ENCODE assay signal across 27 cellular contexts in the genomic region with DNA sequence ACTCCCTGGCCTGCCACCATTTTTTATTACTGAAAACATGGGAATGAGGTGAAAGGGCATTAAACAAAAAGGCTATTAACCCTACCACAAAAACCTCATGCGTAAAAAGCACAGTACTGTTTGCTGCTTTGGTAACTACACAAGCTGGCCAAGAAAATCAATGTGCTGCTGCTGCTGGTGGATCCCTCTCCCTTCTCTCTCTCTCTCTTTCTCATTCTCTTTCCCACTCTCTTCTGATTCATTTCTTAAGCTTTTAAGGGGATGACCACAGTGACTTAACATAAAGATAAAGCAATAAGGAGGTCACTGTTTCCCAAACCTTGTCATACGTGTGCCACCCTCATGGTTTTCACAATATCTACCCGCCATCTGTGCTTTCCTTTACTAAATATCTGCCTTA.
DNase-seq lines count a peak whose midpoint lies in the region; ATAC-seq, FAIRE-seq and TF ChIP-seq lines count a peak whose summit lies in the region.
"Had no signal": no experiment of that assay in that cellular context is flagged by ENCODE, and none has a peak within 500 bp of the region (broad histone marks: within the 10 kb centered on the region; RNA-seq: fewer than 3 reads in every experiment).

No MANE protein-coding gene starts in this region.

- H3K9me1 ChIP-seq in K562 (ENCODE audit: control insufficient read depth, insufficient read depth, low read length), result no peaks in the 10 kb centered on the region

- BruUV-seq in K562 (replicated peaks; lab: Mats Ljungman, UMichigan), result no TSS peak

- H3K4me2 ChIP-seq in K562 (ENCODE audit: insufficient read depth, low read length), result no peak overlapping the region
- H3K4me2 ChIP-seq: BLaER1 treated with 17β-estradiol and CSF1 and Interleukin-3, amounts not matched to agents 10 nM and 100 nM had no signal

- TF ChIP-seq EP300 in K562 (IDR thresholded peaks at IDR 0.05; ENCODE audit: low read length) (no peak), suprapubic skin (IDR thresholded peaks at IDR 0.05) (no peak)

- in situ Hi-C loops in K562 (cut with MboI), result no loop called here

- TF ChIP-seq CTCF in AG10803 (conservative IDR thresholded peaks at IDR 0.05; ENCODE audit: low read length), result no peak
- no peak for TF ChIP-seq CTCF in K562 (IDR thresholded peaks at IDR 0.05 in 2 of 3, conservative IDR thresholded peaks at IDR 0.05 in 1 of 3; ENCODE audit: insufficient read depth in 2 of 3, low read depth in 1 of 3, low read length in 3 of 3)
- TF ChIP-seq CTCF in dorsolateral prefrontal cortex (IDR thresholded peaks at IDR 0.05 in 54 of 56, conservative IDR thresholded peaks at IDR 0.05 in 2 of 56; ENCODE audit: low read depth in 1 of 56, partially characterized antibody in 56 of 56), result no peak
- no peak for TF ChIP-seq CTCF in suprapubic skin (IDR thresholded peaks at IDR 0.05)

- intact Hi-C loops in K562 (cut with micrococcal nuclease), result no loop called here
- intact Hi-C loops in dorsolateral prefrontal cortex (cut with DNase I), result no loop called here

- POLR2A ChIA-PET in K562 (lab: Yijun Ruan, JAX), result no interaction called here

- no peak overlapping the region for H2AFZ ChIP-seq in K562 (ENCODE audit: low read depth, low read length)

- no peaks in the 10 kb centered on the region for H4K20me1 ChIP-seq in K562 (replicated peaks; ENCODE audit: control insufficient read depth, insufficient read depth, low read length)
- H4K20me1 ChIP-seq: BLaER1 treated with 17β-estradiol and CSF1 and Interleukin-3, amounts not matched to agents 10 nM and 100 nM had no signal

- no peaks in the 10 kb centered on the region for H3K79me2 ChIP-seq in K562 (ENCODE audit: control insufficient read depth, insufficient read depth, low read length)

- DNase-seq in AG10803 (ENCODE audit: low read depth) (peak; percentile 42), MV-4-11 (lab: John Stamatoyannopoulos, UW) (peak; percentile 5), K562 (ENCODE audit: extremely low read depth in 1 of 4, low spot score in 3 of 4) (no peak), midbrain (lab: John Stamatoyannopoulos, UW) (peak; percentile 26), dorsolateral prefrontal cortex (no peak), suprapubic skin (ENCODE audit: low spot score in 2 of 2) (no peak), cortex of kidney (lab: John Stamatoyannopoulos, UW) (no peak)
- DNase-seq: 8988T; ACHN; CD4-positive, alpha-beta T cell; COR-L47; EL; GDM1; GOT3; NCI-H1092; NCI-H1417 treated with DMSO at 0.1 percent for 48 hours; NCI-H1694 treated with DMSO at 0.1 percent for 48 hours; NCI-H2081; NCI-H2227 treated with DMSO at 0.1 percent for 48 hours; NCI-H526 treated with DMSO at 0.1 percent for 48 hours; SHP77 treated with DMSO at 0.1 percent for 48 hours had no signal

- H3K4me3 ChIP-seq in AG10803 (ENCODE audit: low read length) (no peak overlapping the region), K562 (no peak overlapping the region), dorsolateral prefrontal cortex (no peak overlapping the region), suprapubic skin (no peak overlapping the region)
- H3K4me3 ChIP-seq: BLaER1 treated with 17β-estradiol and CSF1 and Interleukin-3, amounts not matched to agents 10 nM and 100 nM; GM12878; HAP-1; SK-N-MC had no signal

- no peak for TF ChIP-seq RAD21 in K562 (CRISPR knock-in tag; conservative IDR thresholded peaks at IDR 0.05 in 1 of 2, IDR thresholded peaks at IDR 0.05 in 1 of 2)

- no peak for ATAC-seq in K562
- ATAC-seq in HG03135 (IDR thresholded peaks at IDR 0.05; ENCODE audit: unreplicated experiment), result no peak
- ATAC-seq: GM12878, Panc1 had no signal

- no peak for FAIRE-seq in K562 (lab: Jason Lieb, UNC)
- FAIRE-seq: GM12878 had no signal

- no peak overlapping the region for H3K9ac ChIP-seq in K562 (ENCODE audit: insufficient read depth in 1 of 2, low read depth in 2 of 2, low read length in 2 of 2)
- H3K9ac ChIP-seq: BLaER1 treated with 17β-estradiol and CSF1 and Interleukin-3, amounts not matched to agents 10 nM and 100 nM had no signal

- CTCF ChIA-PET in K562 (lab: Yijun Ruan, JAX; ENCODE audit: low intra/inter-chr PET ratio), result no interaction called here

- TF ChIP-seq POLR2A in K562 (conservative IDR thresholded peaks at IDR 0.05) (no peak), suprapubic skin (IDR thresholded peaks at IDR 0.05) (no peak)

- 28% methylated on average over 3 of the region's 3 CpGs for WGBS in K562 (ENCODE audit: insufficient coverage, low coverage, missing lambda C conversion rate)
- 73% methylated on average over 3 of the region's 3 CpGs for WGBS in suprapubic skin

- no peaks in the 10 kb centered on the region for H3K27me3 ChIP-seq in K562 (ENCODE audit: control insufficient read depth in 2 of 2, insufficient read depth in 2 of 2, low read length in 2 of 2)
- no peaks in the 10 kb centered on the region for H3K27me3 ChIP-seq in dorsolateral prefrontal cortex
- H3K27me3 ChIP-seq in suprapubic skin, result peaks cover 4% of the 10 kb centered on the region
- H3K27me3 ChIP-seq: BLaER1 treated with 17β-estradiol and CSF1 and Interleukin-3, amounts not matched to agents 10 nM and 100 nM had no signal

- H3K36me3 ChIP-seq in K562 (ENCODE audit: control insufficient read depth, insufficient read depth, low read length) (no peaks in the 10 kb centered on the region), suprapubic skin (no peaks in the 10 kb centered on the region)
- H3K36me3 ChIP-seq: BLaER1 treated with 17β-estradiol and CSF1 and Interleukin-3, amounts not matched to agents 10 nM and 100 nM; HAP-1 had no signal

- H3K27ac ChIP-seq in K562 (ENCODE audit: extremely low read depth, low read depth, low read length) (no peak overlapping the region), dorsolateral prefrontal cortex (peak overlapping the region in 1 of 59 donors; percentile 3), suprapubic skin (no peak overlapping the region)
- H3K27ac ChIP-seq: BLaER1 treated with 17β-estradiol and CSF1 and Interleukin-3, amounts not matched to agents 10 nM and 100 nM; SK-N-MC had no signal

- H3K4me1 ChIP-seq in K562 (replicated peaks in 1 of 2; ENCODE audit: control insufficient read depth in 2 of 2, insufficient read depth in 2 of 2, low read length in 2 of 2) (peaks cover 0 to 6% of the 10 kb centered on the region in 2 experiments; a peak in 3 of 5 replicates), suprapubic skin (no peaks in the 10 kb centered on the region)
- H3K4me1 ChIP-seq: BLaER1 treated with 17β-estradiol and CSF1 and Interleukin-3, amounts not matched to agents 10 nM and 100 nM; HAP-1 had no signal

- H3K9me3 ChIP-seq in K562 (replicated peaks; ENCODE audit: control insufficient read depth, insufficient read depth, low read depth, low read length) (no peaks in the 10 kb centered on the region), suprapubic skin (no peaks in the 10 kb centered on the region)
- H3K9me3 ChIP-seq: BLaER1 treated with 17β-estradiol and CSF1 and Interleukin-3, amounts not matched to agents 10 nM and 100 nM; HAP-1 had no signal

TF ChIP-seq in K562, 482 proteins besides CTCF, POLR2A, EP300 and RAD21:
- TF ChIP-seq CBFA2T3 (IDR thresholded peaks at IDR 0.05), result 0 out of 2 replicates have a peak, but pooled peaks have one; percentile 10
- TF ChIP-seq EP400 (IDR thresholded peaks at IDR 0.05), result no peak
- peak; percentile 25; the same call in 1 of the 2 replicates for TF ChIP-seq FOSL1 (tag; conservative IDR thresholded peaks at IDR 0.05)
- TF ChIP-seq NFE2 (IDR thresholded peaks at IDR 0.05; ENCODE audit: low read depth), result 0 out of 2 replicates have a peak, but pooled peaks have one; percentile 14
- TF ChIP-seq DPF2 (IDR thresholded peaks at IDR 0.05), result 0 out of 2 replicates have a peak, but pooled peaks have one; percentile 19

Comparison
In these comparisons a context has a peak if more than half of its experiments do, and no peak if none do; other contexts are left out.
1. DNase-seq: peak in AG10803 (single experiment), MV-4-11 (single experiment) and midbrain (single experiment); none in K562 (0 of 4), dorsolateral prefrontal cortex (0 of 10), suprapubic skin (0 of 2) and cortex of kidney (single experiment).